22 cellular contexts compared by ENCODE assay signal in the genomic region with DNA sequence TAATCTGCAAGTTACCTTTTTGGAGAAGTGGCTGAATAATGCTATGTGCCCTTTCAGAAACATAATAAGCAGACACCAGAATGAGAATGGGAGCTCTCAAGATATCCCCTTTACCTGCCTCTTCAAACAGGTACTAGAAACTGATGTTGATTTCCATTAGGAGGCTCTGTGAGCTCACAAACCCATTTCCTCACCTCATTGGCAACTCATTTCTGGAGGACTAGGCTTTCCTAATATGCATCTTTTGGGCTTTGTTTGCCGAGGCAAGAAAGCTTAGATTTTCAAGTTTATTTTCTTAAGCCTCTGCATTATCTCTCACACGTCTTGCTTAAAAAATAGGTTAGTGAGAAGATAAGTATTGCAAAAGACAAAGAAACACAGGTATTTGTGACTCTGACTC.
"Had no signal": no experiment of that assay in that cellular context is flagged by ENCODE, and none has a peak within 500 bp of the region (broad histone marks: within the 10 kb centered on the region; RNA-seq: fewer than 3 reads in every experiment).

No MANE protein-coding gene starts in this region.

- H3K4me1 ChIP-seq: gastrocnemius medialis, left lung, pancreas, right atrium auricular region, stomach, thyroid gland, vagina had no signal

- H3K4me3 ChIP-seq: coronary artery, gastrocnemius medialis, left lung, pancreas, right atrium auricular region, stomach, thyroid gland, vagina had no signal

- H3K36me3 Mint-ChIP-seq: naive thymus-derived CD8-positive, alpha-beta T cell; stimulated activated effector memory CD8-positive, alpha-beta T cell treated with anti-CD3 and anti-CD28 coated beads, Interleukin-12 subunit alpha, Interleukin-12 subunit beta, amount 100 ng/mL, for 72 hours had no signal

- H3K36me3 ChIP-seq: gastrocnemius medialis, left lung, pancreas, right atrium auricular region, stomach, thyroid gland, vagina had no signal

- H3K27me3 Mint-ChIP-seq: effector memory CD8-positive, alpha-beta T cell; naive thymus-derived CD8-positive, alpha-beta T cell had no signal

- ATAC-seq: effector memory CD8-positive, alpha-beta T cell; gastrocnemius medialis; left cardiac atrium; left lung; naive thymus-derived CD8-positive, alpha-beta T cell; pancreas; sciatic nerve; stimulated activated effector memory CD8-positive, alpha-beta T cell treated with anti-CD3 and anti-CD28 coated beads, Interleukin-12 subunit alpha, Interleukin-12 subunit beta, amount 100 ng/mL, for 72 hours had no signal

- H3K4me3 Mint-ChIP-seq: effector memory CD8-positive, alpha-beta T cell; naive thymus-derived CD8-positive, alpha-beta T cell; nephron progenitor cell; stimulated activated effector memory CD8-positive, alpha-beta T cell treated with anti-CD3 and anti-CD28 coated beads, Interleukin-12 subunit alpha, Interleukin-12 subunit beta, amount 100 ng/mL, for 72 hours had no signal

- FAIRE-seq: islet of Langerhans had no signal

- H3K9me3 ChIP-seq: gastrocnemius medialis, left lung, pancreas, right atrium auricular region, stomach, thyroid gland, vagina had no signal

- H3K27ac ChIP-seq: coronary artery, gastrocnemius medialis, left lung, pancreas, right atrium auricular region, stomach, thyroid gland, vagina had no signal

- H3K27me3 ChIP-seq: gastrocnemius medialis, right atrium auricular region, stomach, thyroid gland, vagina had no signal

- H3K4me1 Mint-ChIP-seq: naive thymus-derived CD8-positive, alpha-beta T cell; nephron progenitor cell; stimulated activated effector memory CD8-positive, alpha-beta T cell treated with anti-CD3 and anti-CD28 coated beads, Interleukin-12 subunit alpha, Interleukin-12 subunit beta, amount 100 ng/mL, for 72 hours had no signal

- DNase-seq: effector memory CD8-positive, alpha-beta T cell; gastrocnemius medialis; head of caudate nucleus; left cardiac atrium; left lung; mesenchymal stem cell; midbrain; naive thymus-derived CD8-positive, alpha-beta T cell; nephron progenitor cell; occipital lobe; pancreas; stimulated activated CD4-positive, alpha-beta T cell treated with anti-CD3 and anti-CD28 coated beads, Interleukin-2, amount 100 ng/mL, for 24 hours; stimulated activated CD4-positive, alpha-beta T cell treated with anti-CD3 and anti-CD28 coated beads, Interleukin-4, amount 100 ng/mL, for 24 hours; stimulated activated naive CD4-positive, alpha-beta T cell treated with Interleukin-2 at 50 U/mL for 16 hours; stomach; thyroid gland had no signal

- H3K27ac Mint-ChIP-seq: effector memory CD8-positive, alpha-beta T cell; naive thymus-derived CD8-positive, alpha-beta T cell; nephron progenitor cell; stimulated activated effector memory CD8-positive, alpha-beta T cell treated with anti-CD3 and anti-CD28 coated beads, Interleukin-12 subunit alpha, Interleukin-12 subunit beta, amount 100 ng/mL, for 72 hours had no signal
